ENCODE assay signal across 10 cellular contexts in the genomic region with DNA sequence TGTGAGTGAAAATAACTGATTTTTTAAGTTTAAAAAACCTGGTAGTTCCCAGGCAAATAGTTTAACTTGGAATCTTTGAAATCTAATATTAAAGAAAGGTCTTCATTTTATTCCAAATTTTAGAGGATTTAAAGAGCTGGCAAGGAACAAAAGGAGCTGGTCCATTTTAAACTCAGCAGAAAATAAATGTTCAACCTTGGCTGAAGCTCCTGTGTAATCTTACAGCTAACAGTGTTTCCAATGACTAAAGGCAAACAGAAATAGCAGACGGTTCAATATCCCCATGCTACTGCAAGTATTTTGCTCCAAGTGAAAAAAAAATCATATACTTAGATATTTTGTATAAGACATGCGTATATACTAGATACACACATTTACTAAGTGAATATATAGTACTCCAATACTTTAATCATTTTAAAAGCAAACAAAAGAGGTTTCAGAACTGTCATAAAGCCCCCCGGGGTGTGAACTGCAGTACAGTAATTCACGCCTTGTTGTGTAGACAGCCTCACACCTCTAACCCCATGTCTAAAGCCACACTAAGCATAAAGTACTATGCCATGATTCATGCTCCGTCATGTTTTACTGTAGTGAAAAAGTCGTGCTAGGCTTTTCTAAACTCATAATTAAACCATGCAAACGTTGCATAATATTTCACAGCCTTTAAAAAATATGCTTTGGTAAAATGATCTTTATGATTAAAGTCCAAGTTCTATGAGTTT.
DNase-seq lines count a peak whose midpoint lies in the region; ATAC-seq and TF ChIP-seq lines count a peak whose summit lies in the region.
"Had no signal": no experiment of that assay in that cellular context is flagged by ENCODE, and none has a peak within 500 bp of the region (broad histone marks: within the 10 kb centered on the region; RNA-seq: fewer than 3 reads in every experiment).

No MANE protein-coding gene starts in this region.

- H3K27me3 ChIP-seq in adipocyte (replicated peaks; ENCODE audit: control insufficient read depth, insufficient read depth, low read length): no peaks in the 10 kb centered on the region
- no peaks in the 10 kb centered on the region for H3K27me3 ChIP-seq in foreskin keratinocyte
- no peaks in the 10 kb centered on the region for H3K27me3 ChIP-seq in gastrocnemius medialis
- H3K27me3 ChIP-seq: sigmoid colon had no signal

- in situ Hi-C loops in gastrocnemius medialis (cut with MboI; ENCODE audit: low sequenced_read_pairs in 4 of 4): loop anchor here in 1 of 4 donors (10.0 kb wide), 1 partner anchor 74 kb away; no protein-coding TSS in a partner anchor

- no peak for TF ChIP-seq POLR2A in gastrocnemius medialis (IDR thresholded peaks at IDR 0.05)

- peaks cover 49% of the 10 kb centered on the region for H3K36me3 ChIP-seq in adipocyte (ENCODE audit: control insufficient read depth, insufficient read depth, low read length, severe bottlenecking)
- peaks cover 0 to 15% of the 10 kb centered on the region in 2 donors for H3K36me3 ChIP-seq in gastrocnemius medialis
- H3K36me3 ChIP-seq: sigmoid colon had no signal

- intact Hi-C loops in gastrocnemius medialis (cut with DNase I; ENCODE audit: low total_unique reads): no loop called here
- intact Hi-C loops in Right ventricle myocardium inferior (cut with DNase I): no loop called here

- H3K4me3 ChIP-seq in adipocyte (ENCODE audit: low read length): no peak overlapping the region
- H3K4me3 ChIP-seq in gastrocnemius medialis: no peak overlapping the region
- H3K4me3 ChIP-seq: sigmoid colon had no signal

- H3K27ac ChIP-seq in foreskin keratinocyte (peak overlapping the region; percentile 60), gastrocnemius medialis (peak overlapping the region in 3 of 4 donors; percentile 6 to 64 (median 54))
- H3K27ac ChIP-seq: sigmoid colon had no signal

- H3K9me3 ChIP-seq in adipocyte (ENCODE audit: control insufficient read depth, low read length) (peaks cover under 1% of the 10 kb centered on the region), gastrocnemius medialis (no peaks in the 10 kb centered on the region)
- H3K9me3 ChIP-seq: sigmoid colon had no signal

- DNase-seq in GM03348 (ENCODE audit: low spot score) (peak; percentile 42), adipocyte (ENCODE audit: low read depth) (peak; percentile 51), foreskin keratinocyte (peak; percentile 58 to 72), gastrocnemius medialis (no peak), NCI-H2029 (lab: John Stamatoyannopoulos, UW) (no peak), Right ventricle myocardium inferior (ENCODE audit: missing footprints) (no peak)
- DNase-seq: NCI-H2029 treated with DMSO at 0.1 percent for 48 hours, sigmoid colon had no signal

- H3K9ac ChIP-seq in adipocyte (ENCODE audit: low read length): peak overlapping the region; percentile 34

- H3K4me1 ChIP-seq in adipocyte (ENCODE audit: control insufficient read depth, insufficient read depth, low read length) (peaks cover 44% of the 10 kb centered on the region), foreskin keratinocyte (peaks cover 47% of the 10 kb centered on the region), gastrocnemius medialis (peaks cover 27 to 47% of the 10 kb centered on the region in 2 donors)

- TF ChIP-seq CTCF in foreskin keratinocyte (conservative IDR thresholded peaks at IDR 0.05) (no peak), gastrocnemius medialis (IDR thresholded peaks at IDR 0.05 in 4 of 5, conservative IDR thresholded peaks at IDR 0.05 in 1 of 5) (no peak)

- peak; percentile 61 for ATAC-seq in foreskin keratinocyte
- no peak for ATAC-seq in gastrocnemius medialis
- no peak for ATAC-seq in Right ventricle myocardium inferior
- no peak for ATAC-seq in GM18909 (IDR thresholded peaks at IDR 0.05; ENCODE audit: poor library complexity, unreplicated experiment)
- ATAC-seq: naive thymus-derived CD8-positive, alpha-beta T cell had no signal

Comparison
In these comparisons a context has a peak if more than half of its experiments do, and no peak if none do; other contexts are left out.
1. DNase-seq: peak in GM03348 (single experiment), adipocyte (single experiment) and foreskin keratinocyte (2 of 2); none in gastrocnemius medialis (0 of 2), NCI-H2029 (single experiment) and Right ventricle myocardium inferior (single experiment).